Comparison of ENCODE assay signal across 1 cellular context in the genomic region with DNA sequence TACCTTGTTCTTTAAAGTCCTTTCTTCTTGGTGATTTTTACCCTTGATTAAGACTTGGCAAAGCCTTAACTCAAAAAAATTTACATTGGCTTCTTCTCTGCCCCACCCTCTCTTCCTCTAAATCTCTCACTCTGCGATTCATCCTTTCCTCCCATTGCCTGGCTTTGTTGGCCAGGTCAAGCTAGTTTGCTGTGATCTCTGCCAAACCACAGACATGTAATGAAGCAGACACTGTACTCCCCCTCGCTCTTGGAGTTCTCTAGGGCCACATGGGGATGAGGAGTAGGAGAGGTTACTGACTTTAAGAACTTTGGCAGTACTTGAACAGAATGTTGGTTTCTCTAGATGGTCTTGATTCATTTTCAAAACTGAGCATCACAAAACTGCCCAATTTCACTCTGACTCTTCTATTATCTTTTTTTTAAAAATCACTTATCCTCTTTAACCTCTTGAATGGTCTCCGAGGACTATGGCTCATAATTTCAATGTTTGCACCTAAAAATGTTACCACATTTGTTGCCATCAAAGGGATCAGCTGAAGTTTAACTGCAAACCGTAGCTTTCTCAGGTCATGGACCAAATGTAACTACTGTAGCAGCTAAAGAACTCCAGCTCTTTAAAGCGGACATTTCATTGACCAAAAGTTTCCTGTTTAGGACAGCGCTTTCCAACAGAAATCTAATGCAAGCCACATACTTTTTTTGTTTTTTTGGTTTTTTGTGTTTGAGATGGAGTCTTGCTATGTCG.
A peak's percentile ranks its signal among the peaks of the same experiment; 100 is the strongest.
TF ChIP-seq lines count a peak whose summit lies in the region.

No MANE protein-coding gene starts in this region.

TF ChIP-seq in K562, 482 proteins besides CTCF, POLR2A, EP300 and RAD21 (continued from another document):
- TF ChIP-seq, protein P1, sequence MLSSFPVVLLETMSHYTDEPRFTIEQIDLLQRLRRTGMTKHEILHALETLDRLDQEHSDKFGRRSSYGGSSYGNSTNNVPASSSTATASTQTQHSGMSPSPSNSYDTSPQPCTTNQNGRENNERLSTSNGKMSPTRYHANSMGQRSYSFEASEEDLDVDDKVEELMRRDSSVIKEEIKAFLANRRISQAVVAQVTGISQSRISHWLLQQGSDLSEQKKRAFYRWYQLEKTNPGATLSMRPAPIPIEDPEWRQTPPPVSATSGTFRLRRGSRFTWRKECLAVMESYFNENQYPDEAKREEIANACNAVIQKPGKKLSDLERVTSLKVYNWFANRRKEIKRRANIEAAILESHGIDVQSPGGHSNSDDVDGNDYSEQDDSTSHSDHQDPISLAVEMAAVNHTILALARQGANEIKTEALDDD (IDR thresholded peaks at IDR 0.05), result peak; percentile 75
- TF ChIP-seq ZBTB17 (CRISPR knock-in tag; IDR thresholded peaks at IDR 0.05) (no peak), MIER1 (IDR thresholded peaks at IDR 0.05; ENCODE audit: low read depth) (no peak), POLR3G (IDR thresholded peaks at IDR 0.05; ENCODE audit: extremely low read depth, insufficient read length, insufficient replicate concordance) (no peak), GABPA (tag; conservative IDR thresholded peaks at IDR 0.05; ENCODE audit: low read depth) (no peak), BRD9 (IDR thresholded peaks at IDR 0.05; ENCODE audit: low read depth, partially characterized antibody) (no peak), MYBL2 (IDR thresholded peaks at IDR 0.05; ENCODE audit: low read depth) (no peak), MYBL2 (CRISPR knock-in tag; IDR thresholded peaks at IDR 0.05; ENCODE audit: borderline replicate concordance) (no peak), ZNF778 (CRISPR knock-in tag; IDR thresholded peaks at IDR 0.05) (no peak), KHSRP (IDR thresholded peaks at IDR 0.05) (no peak)
- TF ChIP-seq, protein P2, sequence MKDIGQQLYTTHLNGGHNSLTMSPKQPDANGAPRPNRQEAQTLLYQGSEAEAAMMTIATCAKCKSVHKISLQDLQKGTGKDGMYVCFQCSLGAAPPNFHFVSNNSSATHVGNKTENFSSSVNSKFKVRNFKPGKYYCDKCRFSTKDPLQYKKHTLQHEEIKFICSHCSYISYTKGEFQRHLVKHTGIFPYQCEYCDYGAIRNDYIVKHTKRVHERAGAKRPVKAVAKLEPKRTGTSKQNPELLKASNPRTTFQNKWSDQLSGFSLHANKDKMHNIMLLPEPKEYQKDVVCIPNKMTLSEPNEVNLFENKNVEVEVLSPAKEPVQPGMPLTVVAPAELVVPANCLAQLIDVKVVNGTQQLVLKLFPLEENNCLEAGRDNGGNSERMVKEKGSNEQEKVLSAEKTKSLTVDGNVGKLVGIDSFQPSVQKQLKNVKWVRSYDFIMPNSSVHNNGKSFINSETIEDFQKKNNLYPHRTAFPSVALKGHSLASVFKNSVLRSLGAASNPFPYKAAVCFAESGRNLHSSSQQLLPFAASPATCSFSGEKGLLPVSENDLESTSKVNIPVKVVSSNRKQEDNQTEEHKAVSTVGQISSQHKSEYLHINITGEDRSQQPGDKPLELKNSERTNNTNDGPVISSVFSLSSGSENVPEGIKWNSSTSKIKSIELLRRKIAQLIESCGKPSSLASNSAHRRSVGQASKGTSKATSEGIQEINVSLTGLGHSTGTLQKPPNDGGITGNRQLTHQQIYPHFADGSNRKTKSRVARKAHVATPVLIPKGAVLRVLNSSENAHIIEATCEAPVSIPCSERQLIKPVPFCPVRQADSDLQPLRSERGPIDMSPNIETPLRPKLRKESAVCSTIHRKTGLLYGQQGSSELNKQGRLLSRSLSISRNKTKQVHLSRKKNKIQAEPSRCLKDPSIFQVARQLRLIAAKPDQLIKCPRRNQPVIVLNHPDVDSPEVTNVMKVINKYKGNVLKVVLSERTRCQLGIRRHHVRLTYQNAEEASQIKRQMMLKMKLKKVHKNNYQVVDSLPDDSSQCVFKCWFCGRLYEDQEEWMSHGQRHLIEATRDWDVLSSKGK (CRISPR knock-in tag; IDR thresholded peaks at IDR 0.05), result no peak
- TF ChIP-seq, protein P3, sequence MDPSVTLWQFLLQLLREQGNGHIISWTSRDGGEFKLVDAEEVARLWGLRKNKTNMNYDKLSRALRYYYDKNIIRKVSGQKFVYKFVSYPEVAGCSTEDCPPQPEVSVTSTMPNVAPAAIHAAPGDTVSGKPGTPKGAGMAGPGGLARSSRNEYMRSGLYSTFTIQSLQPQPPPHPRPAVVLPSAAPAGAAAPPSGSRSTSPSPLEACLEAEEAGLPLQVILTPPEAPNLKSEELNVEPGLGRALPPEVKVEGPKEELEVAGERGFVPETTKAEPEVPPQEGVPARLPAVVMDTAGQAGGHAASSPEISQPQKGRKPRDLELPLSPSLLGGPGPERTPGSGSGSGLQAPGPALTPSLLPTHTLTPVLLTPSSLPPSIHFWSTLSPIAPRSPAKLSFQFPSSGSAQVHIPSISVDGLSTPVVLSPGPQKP (CRISPR knock-in tag; IDR thresholded peaks at IDR 0.05), result no peak
- TF ChIP-seq, protein P4, sequence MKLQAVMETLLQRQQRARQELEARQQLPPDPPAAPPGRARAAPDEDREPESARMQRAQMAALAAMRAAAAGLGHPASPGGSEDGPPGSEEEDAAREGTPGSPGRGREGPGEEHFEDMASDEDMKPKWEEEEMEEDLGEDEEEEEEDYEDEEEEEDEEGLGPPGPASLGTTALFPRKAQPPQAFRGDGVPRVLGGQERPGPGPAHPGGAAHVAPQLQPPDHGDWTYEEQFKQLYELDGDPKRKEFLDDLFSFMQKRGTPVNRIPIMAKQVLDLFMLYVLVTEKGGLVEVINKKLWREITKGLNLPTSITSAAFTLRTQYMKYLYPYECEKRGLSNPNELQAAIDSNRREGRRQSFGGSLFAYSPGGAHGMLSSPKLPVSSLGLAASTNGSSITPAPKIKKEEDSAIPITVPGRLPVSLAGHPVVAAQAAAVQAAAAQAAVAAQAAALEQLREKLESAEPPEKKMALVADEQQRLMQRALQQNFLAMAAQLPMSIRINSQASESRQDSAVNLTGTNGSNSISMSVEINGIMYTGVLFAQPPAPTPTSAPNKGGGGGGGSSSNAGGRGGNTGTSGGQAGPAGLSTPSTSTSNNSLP (IDR thresholded peaks at IDR 0.05; ENCODE audit: borderline replicate concordance, low read depth, low read length), result no peak
